Comparison of ENCODE assay signal across 8 cellular contexts in the genomic region with DNA sequence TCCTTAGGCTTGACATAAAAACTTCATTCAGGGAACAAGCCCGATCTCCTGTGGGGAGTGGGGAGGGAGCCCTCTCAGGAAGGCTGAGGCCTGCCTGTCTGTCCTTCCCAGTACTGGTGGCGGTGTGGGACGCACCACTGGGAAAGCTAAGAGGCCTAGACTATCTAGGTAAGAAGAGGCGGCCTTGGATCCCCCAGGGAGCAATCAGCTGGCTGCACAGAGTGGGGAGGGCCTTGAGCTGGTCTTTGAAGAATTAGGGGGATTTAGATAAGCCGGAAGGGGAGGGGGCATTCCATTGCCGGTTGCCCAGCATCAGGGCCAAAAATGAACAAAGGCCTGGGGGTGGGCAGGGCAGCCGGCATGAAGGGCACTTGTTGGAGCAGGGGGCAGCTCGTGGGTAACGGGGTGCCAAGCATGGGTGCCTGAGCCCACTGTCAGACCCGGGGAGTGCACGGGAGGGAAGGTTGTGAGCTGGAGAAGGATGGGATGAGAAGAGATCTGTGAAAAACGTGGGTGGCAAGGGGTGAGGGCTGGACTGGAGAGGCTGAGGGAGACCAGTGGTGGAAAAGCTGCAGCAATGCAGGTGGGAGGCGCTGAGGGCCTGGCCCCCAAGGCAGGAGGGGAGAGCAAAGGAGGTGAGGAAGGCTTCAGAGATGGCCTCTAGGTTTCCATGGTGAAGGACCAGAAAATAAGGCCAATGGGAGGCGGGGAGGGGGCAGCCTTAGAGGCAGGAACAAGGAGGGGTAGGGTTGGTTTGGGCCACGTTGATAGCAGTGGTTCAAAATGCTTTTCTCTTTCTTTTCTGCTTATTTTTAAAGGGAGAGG. TPM values are rescaled to one million over a fixed set of nuclear protein-coding genes. Genes with fewer than 3 reads are reported as not detected.
A peak's percentile ranks its signal among the peaks of the same experiment; 100 is the strongest.
DNase-seq lines count a peak whose midpoint lies in the region; ATAC-seq, FAIRE-seq and TF ChIP-seq lines count a peak whose summit lies in the region.

No MANE protein-coding gene starts in this region.

- no peak for FAIRE-seq in keratinocyte (lab: Jason Lieb, UNC)

- H3K27ac Mint-ChIP-seq in stimulated activated memory B cell treated with anti-CD40 and anti-IgM and Interleukin-4, amounts not matched to agents 10 μg/mL and 1 μg/mL and 100 μg/mL, for 72 hours: peak overlapping the region; percentile 83

- peaks cover 13% of the 10 kb centered on the region for H3K9me1 ChIP-seq in keratinocyte (ENCODE audit: control insufficient read depth, extremely low read depth, insufficient read depth, low read length)

- H3K36me3 ChIP-seq in adrenal gland (replicated peaks in 1 of 2) (no peaks in the 10 kb centered on the region), keratinocyte (ENCODE audit: control insufficient read depth in 2 of 2, extremely low read depth in 1 of 2, insufficient read depth in 2 of 2, low read length in 2 of 2) (peaks cover 0 to 23% of the 10 kb centered on the region in 2 experiments)

- H3K4me1 ChIP-seq in adrenal gland (replicated peaks in 1 of 2) (peaks cover 82 to 90% of the 10 kb centered on the region in 2 donors), keratinocyte (ENCODE audit: control insufficient read depth, extremely low read depth, insufficient read depth, low read length) (peaks cover 84% of the 10 kb centered on the region)

- H3K9me3 Mint-ChIP-seq in stimulated activated memory B cell treated with anti-CD40 and anti-IgM and Interleukin-4, amounts not matched to agents 10 μg/mL and 1 μg/mL and 100 μg/mL, for 72 hours: no peaks in the 10 kb centered on the region

- no peak overlapping the region for H3K4me3 Mint-ChIP-seq in stimulated activated memory B cell treated with anti-CD40 and anti-IgM and Interleukin-4, amounts not matched to agents 10 μg/mL and 1 μg/mL and 100 μg/mL, for 72 hours

- H3K9me3 ChIP-seq in adrenal gland (replicated peaks in 1 of 3): no peaks in the 10 kb centered on the region
- H3K9me3 ChIP-seq in keratinocyte (ENCODE audit: control insufficient read depth, low read depth, low read length): no peaks in the 10 kb centered on the region

- H3K4me1 Mint-ChIP-seq in stimulated activated memory B cell treated with anti-CD40 and anti-IgM and Interleukin-4, amounts not matched to agents 10 μg/mL and 1 μg/mL and 100 μg/mL, for 72 hours: peaks cover 69% of the 10 kb centered on the region

- no peak for ATAC-seq in stimulated activated memory B cell treated with anti-CD40 and anti-IgM and Interleukin-4, amounts not matched to agents 10 μg/mL and 1 μg/mL and 100 μg/mL, for 72 hours
- ATAC-seq in HG03175 (IDR thresholded peaks at IDR 0.05; ENCODE audit: unreplicated experiment): no peak
- ATAC-seq in HG03025 (IDR thresholded peaks at IDR 0.05; ENCODE audit: low FRiP score, unreplicated experiment): no peak

- TF ChIP-seq POLR2A in adrenal gland (IDR thresholded peaks at IDR 0.05): peak in 1 of 2 donors; percentile 23

- peak; percentile 7 for DNase-seq in NCI-H187 treated with DMSO at 0.1 percent for 48 hours (lab: John Stamatoyannopoulos, UW)
- peak in 4 of 7 donors; percentile 28 to 50 (median 39) for DNase-seq in adrenal gland
- DNase-seq in keratinocyte (ENCODE audit: low read depth, low spot score): no peak
- no peak for DNase-seq in DMS79 (lab: John Stamatoyannopoulos, UW)
- no peak for DNase-seq in NCI-H1092 (lab: John Stamatoyannopoulos, UW)

- H3K27me3 Mint-ChIP-seq in stimulated activated memory B cell treated with anti-CD40 and anti-IgM and Interleukin-4, amounts not matched to agents 10 μg/mL and 1 μg/mL and 100 μg/mL, for 72 hours: no peaks in the 10 kb centered on the region

- H3K4me3 ChIP-seq in adrenal gland (no peak overlapping the region), keratinocyte (ENCODE audit: control insufficient read depth in 2 of 3, extremely low read depth in 1 of 3, insufficient read depth in 2 of 3, low read depth in 1 of 3, low read length in 3 of 3) (peak overlapping the region in 2 of 3 experiments; percentile 16 to 62)

- H4K20me1 ChIP-seq in keratinocyte (ENCODE audit: control insufficient read depth, extremely low read depth, insufficient read depth, low read length): peaks cover 19% of the 10 kb centered on the region

- no peak for TF ChIP-seq CTCF in adrenal gland (IDR thresholded peaks at IDR 0.05)
- TF ChIP-seq CTCF in keratinocyte (optimal IDR thresholded peaks at IDR 0.05 in 1 of 3, IDR thresholded peaks at IDR 0.05 in 1 of 3, conservative IDR thresholded peaks at IDR 0.05 in 1 of 3; ENCODE audit: extremely low read depth in 1 of 3, insufficient read depth in 2 of 3, low read length in 3 of 3): no peak

- intact Hi-C loops in adrenal gland (cut with DNase I): no loop called here

- peaks cover 95% of the 10 kb centered on the region for H3K79me2 ChIP-seq in keratinocyte (ENCODE audit: control insufficient read depth, insufficient read depth, low read length)

- H3K27ac ChIP-seq in adrenal gland (peak overlapping the region; percentile 22 to 99 (median 87)), keratinocyte (ENCODE audit: control insufficient read depth, insufficient read depth, low read length) (peak overlapping the region; percentile 75)

- H2AFZ ChIP-seq in keratinocyte (ENCODE audit: control insufficient read depth, low read length): no peak overlapping the region

- WGBS in adrenal gland, 4 donors: 37 to 46% (median 41%) methylated on average over 14 to 15 of the region's 15 CpGs

- peak overlapping the region; percentile 92 for H3K4me2 ChIP-seq in keratinocyte (ENCODE audit: control insufficient read depth, extremely low read depth, insufficient read depth, low read depth, low read length)

- H3K27me3 ChIP-seq in adrenal gland (no peaks in the 10 kb centered on the region), keratinocyte (ENCODE audit: control insufficient read depth, extremely low read depth, insufficient read depth, low read length) (no peaks in the 10 kb centered on the region)

- no peaks in the 10 kb centered on the region for H3K36me3 Mint-ChIP-seq in stimulated activated memory B cell treated with anti-CD40 and anti-IgM and Interleukin-4, amounts not matched to agents 10 μg/mL and 1 μg/mL and 100 μg/mL, for 72 hours

- H3K9ac ChIP-seq in keratinocyte (ENCODE audit: control insufficient read depth, extremely low read depth, insufficient read depth, low read length): peak overlapping the region; percentile 71

- dilution Hi-C loops in keratinocyte (cut with MboI; ENCODE audit: extremely low pct_ligation_motif_present, low sequenced_read_pairs): no loop called here

RNA-seq across cellular contexts. Expression of gene KLF3, which starts 8.5 kb away (rescaled TPM):
- 10 to 100 TPM; 24.4 to 45.7 (median 44.0) TPM for total RNA-seq in adrenal gland
- 10 to 100 TPM; 10.1 to 23.5 (median 10.2) TPM for polyA plus RNA-seq in adrenal gland
- polyA plus RNA-seq in keratinocyte: 22.2 to 39.9 TPM (median 25.5 TPM) in 3 replicates
- polyA plus RNA-seq in keratinocyte (2011; ENCODE audit: low read depth): 48.0 TPM
- 17.6 and 30.3 TPM in 2 replicates for polyA plus RNA-seq in keratinocyte (2011; cell fraction: cytosol; rRNA removed)
- 43.3 and 53.0 TPM in 2 replicates for polyA plus RNA-seq in keratinocyte (2011; cell fraction: nucleus; rRNA removed)
- polyA plus RNA-seq in keratinocyte (2012; ENCODE audit: low replicate concordance): 19.9 and 73.1 TPM in 2 replicates
- 21.6 to 85.9 TPM (median 61.8 TPM) in 3 replicates for polyA minus RNA-seq in keratinocyte
- 24.0 TPM for polyA minus RNA-seq in keratinocyte (2011; cell fraction: cytosol; rRNA and poly(A)+ RNA removed)
- 65.7 and 106 TPM in 2 replicates for polyA minus RNA-seq in keratinocyte (2011; cell fraction: nucleus; rRNA and poly(A)+ RNA removed)

Comparison
In these comparisons a context has a peak if more than half of its experiments do, and no peak if none do; other contexts are left out.
1. DNase-seq: peak in NCI-H187 treated with DMSO at 0.1 percent for 48 hours (single experiment) and adrenal gland (4 of 7); none in keratinocyte (single experiment), DMS79 (single experiment) and NCI-H1092 (single experiment).
2. H3K4me3 ChIP-seq: peak in keratinocyte (2 of 3); none in adrenal gland (0 of 4).